Comparison of ENCODE assay signal across 2 cellular contexts in the genomic region with DNA sequence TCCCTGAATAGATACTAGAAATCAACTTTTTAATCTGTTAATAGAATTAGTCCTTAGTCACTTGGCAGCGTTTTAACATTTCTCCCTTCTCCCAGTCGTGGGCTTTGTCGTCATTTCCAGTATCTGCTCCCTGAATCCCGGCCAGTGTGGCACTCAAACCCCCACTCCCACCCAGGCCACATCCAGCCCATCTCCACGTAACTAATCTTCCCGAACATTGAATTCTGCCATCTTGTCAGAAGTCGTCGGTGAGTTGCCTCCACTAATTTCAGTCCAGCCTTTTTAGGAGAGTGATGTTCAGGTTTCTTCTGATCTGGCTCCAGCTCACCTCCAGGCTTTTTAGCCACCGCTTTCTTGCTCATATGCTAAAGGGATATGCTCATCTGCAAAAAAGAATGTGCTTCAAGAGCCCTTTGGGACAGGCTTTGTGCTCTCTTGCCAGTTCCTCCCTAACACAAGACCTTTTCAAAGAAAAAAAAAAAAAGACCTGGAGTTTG.
A peak's percentile ranks its signal among the peaks of the same experiment; 100 is the strongest.
TF ChIP-seq lines count a peak whose summit lies in the region.

No MANE protein-coding gene starts in this region.

TF ChIP-seq in GM12878, 131 proteins besides CTCF, POLR2A, EP300 and RAD21:
- no peak for TF ChIP-seq STAT3 (IDR thresholded peaks at IDR 0.05; ENCODE audit: low read depth, low read length)
- TF ChIP-seq SPI1 (IDR thresholded peaks at IDR 0.05; ENCODE audit: borderline replicate concordance, insufficient read depth, low read depth, low read length) = 0 out of 2 replicates have a peak, but pooled peaks have one; percentile 6

TF ChIP-seq in HepG2, 621 proteins besides CTCF, POLR2A, EP300 and RAD21:
- TF ChIP-seq MED1 (CRISPR knock-in tag; IDR thresholded peaks at IDR 0.05) (no peak), SALL2 (CRISPR knock-in tag; IDR thresholded peaks at IDR 0.05) (no peak), ZZZ3 (CRISPR knock-in tag; IDR thresholded peaks at IDR 0.05; ENCODE audit: borderline replicate concordance) (no peak), CCAR2 (optimal IDR thresholded peaks at IDR 0.05; ENCODE audit: low read depth, low read length) (no peak), ELF4 (CRISPR knock-in tag; IDR thresholded peaks at IDR 0.05; ENCODE audit: borderline replicate concordance) (0 out of 2 replicates have a peak, but pooled peaks have one; percentile 16), TGIF2 (CRISPR knock-in tag; IDR thresholded peaks at IDR 0.05) (0 out of 2 replicates have a peak, but pooled peaks have one; percentile 20), ZNF234 (CRISPR knock-in tag; conservative IDR thresholded peaks at IDR 0.05) (no peak)
- TF ChIP-seq, protein P1, sequence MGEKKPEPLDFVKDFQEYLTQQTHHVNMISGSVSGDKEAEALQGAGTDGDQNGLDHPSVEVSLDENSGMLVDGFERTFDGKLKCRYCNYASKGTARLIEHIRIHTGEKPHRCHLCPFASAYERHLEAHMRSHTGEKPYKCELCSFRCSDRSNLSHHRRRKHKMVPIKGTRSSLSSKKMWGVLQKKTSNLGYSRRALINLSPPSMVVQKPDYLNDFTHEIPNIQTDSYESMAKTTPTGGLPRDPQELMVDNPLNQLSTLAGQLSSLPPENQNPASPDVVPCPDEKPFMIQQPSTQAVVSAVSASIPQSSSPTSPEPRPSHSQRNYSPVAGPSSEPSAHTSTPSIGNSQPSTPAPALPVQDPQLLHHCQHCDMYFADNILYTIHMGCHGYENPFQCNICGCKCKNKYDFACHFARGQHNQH (CRISPR knock-in tag; IDR thresholded peaks at IDR 0.05) = no peak
- TF ChIP-seq, protein P2, sequence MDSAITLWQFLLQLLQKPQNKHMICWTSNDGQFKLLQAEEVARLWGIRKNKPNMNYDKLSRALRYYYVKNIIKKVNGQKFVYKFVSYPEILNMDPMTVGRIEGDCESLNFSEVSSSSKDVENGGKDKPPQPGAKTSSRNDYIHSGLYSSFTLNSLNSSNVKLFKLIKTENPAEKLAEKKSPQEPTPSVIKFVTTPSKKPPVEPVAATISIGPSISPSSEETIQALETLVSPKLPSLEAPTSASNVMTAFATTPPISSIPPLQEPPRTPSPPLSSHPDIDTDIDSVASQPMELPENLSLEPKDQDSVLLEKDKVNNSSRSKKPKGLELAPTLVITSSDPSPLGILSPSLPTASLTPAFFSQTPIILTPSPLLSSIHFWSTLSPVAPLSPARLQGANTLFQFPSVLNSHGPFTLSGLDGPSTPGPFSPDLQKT (CRISPR knock-in tag; IDR thresholded peaks at IDR 0.05; ENCODE audit: borderline replicate concordance) = no peak
